In genomic region chr7:152481082-152481481, GRCh38 we compare ENCODE assay signal across 29 cellular contexts.
"Had no signal": no experiment of that assay in that cellular context is flagged by ENCODE, and none has a peak within 500 bp of the region (broad histone marks: within the 10 kb centered on the region; RNA-seq: fewer than 3 reads in every experiment).

No MANE protein-coding gene starts in this region.

- H3K4me3 Mint-ChIP-seq: immature natural killer cell; mesothelial cell of epicardium; naive B cell; nephron; neural crest cell; stimulated activated naive CD8-positive, alpha-beta T cell treated with anti-CD3 and anti-CD28 coated beads, Interleukin-15, Interleukin-2, amounts not matched to agents 100 ng/mL and 50 ng/mL, for 24 hours; type B pancreatic cell had no signal

- H3K4me1 ChIP-seq: left lung, lower lobe of right lung, pancreas, psoas muscle, suprapubic skin, tibial artery, uterus had no signal

- H3K27ac ChIP-seq: left lung, lower lobe of right lung, pancreas, psoas muscle, skin epidermis, suprapubic skin, thoracic aorta, tibial artery, uterus had no signal

- H3K4me3 ChIP-seq: left lung, lower lobe of right lung, pancreas, psoas muscle, skin epidermis, suprapubic skin, thoracic aorta, tibial artery, uterus had no signal

- H3K27me3 Mint-ChIP-seq: naive B cell, type B pancreatic cell had no signal

- H3K9me3 Mint-ChIP-seq: immature natural killer cell; mesothelial cell of epicardium; nephron; neural crest cell; stimulated activated naive CD8-positive, alpha-beta T cell treated with anti-CD3 and anti-CD28 coated beads, Interleukin-15, Interleukin-2, amounts not matched to agents 100 ng/mL and 50 ng/mL, for 24 hours; type B pancreatic cell had no signal

- ATAC-seq: left colon, left lung, lower lobe of right lung, pancreas, psoas muscle, sciatic nerve had no signal

- H3K36me3 ChIP-seq: left lung, lower lobe of right lung, pancreas, suprapubic skin, thoracic aorta, tibial artery, uterus had no signal

- H3K27ac Mint-ChIP-seq: immature natural killer cell; mesothelial cell of epicardium; stimulated activated naive CD8-positive, alpha-beta T cell treated with anti-CD3 and anti-CD28 coated beads, Interleukin-15, Interleukin-2, amounts not matched to agents 100 ng/mL and 50 ng/mL, for 24 hours; type B pancreatic cell had no signal

- H3K9me3 ChIP-seq: left lung, lower lobe of right lung, pancreas, psoas muscle, suprapubic skin, thoracic aorta, tibial artery, uterus had no signal

- H3K36me3 Mint-ChIP-seq: immature natural killer cell, mesothelial cell of epicardium, naive B cell, type B pancreatic cell had no signal

- DNase-seq: hypothalamus; immature natural killer cell; kidney; left colon; lower lobe of right lung; mesenchymal stem cell; naive B cell; nucleus accumbens; pancreas; posterior cingulate gyrus; psoas muscle; stimulated activated CD4-positive, alpha-beta T cell treated with anti-CD3 and anti-CD28 coated beads, Interleukin-12 subunit alpha, Interleukin-12 subunit beta, amount 100 ng/mL, for 4 hours; stimulated activated CD4-positive, alpha-beta T cell treated with anti-CD3 and anti-CD28 coated beads, Interleukin-15, amount 100 ng/mL, for 24 hours; stimulated activated CD4-positive, alpha-beta T cell treated with anti-CD3 and anti-CD28 coated beads, Interleukin-2, amount 100 ng/mL, for 24 hours; stimulated activated CD4-positive, alpha-beta T cell treated with anti-CD3 and anti-CD28 coated beads, Interleukin-4, amount 100 ng/mL, for 1 hour; stimulated activated naive CD4-positive, alpha-beta T cell; tibial artery; uterus had no signal

- H3K27me3 ChIP-seq: left lung, pancreas, suprapubic skin, uterus had no signal

- FAIRE-seq: islet of Langerhans, kidney, pancreas had no signal

- H3K4me1 Mint-ChIP-seq: immature natural killer cell, mesothelial cell of epicardium, naive B cell, nephron had no signal
